14 cellular contexts compared by ENCODE assay signal in the genomic region with DNA sequence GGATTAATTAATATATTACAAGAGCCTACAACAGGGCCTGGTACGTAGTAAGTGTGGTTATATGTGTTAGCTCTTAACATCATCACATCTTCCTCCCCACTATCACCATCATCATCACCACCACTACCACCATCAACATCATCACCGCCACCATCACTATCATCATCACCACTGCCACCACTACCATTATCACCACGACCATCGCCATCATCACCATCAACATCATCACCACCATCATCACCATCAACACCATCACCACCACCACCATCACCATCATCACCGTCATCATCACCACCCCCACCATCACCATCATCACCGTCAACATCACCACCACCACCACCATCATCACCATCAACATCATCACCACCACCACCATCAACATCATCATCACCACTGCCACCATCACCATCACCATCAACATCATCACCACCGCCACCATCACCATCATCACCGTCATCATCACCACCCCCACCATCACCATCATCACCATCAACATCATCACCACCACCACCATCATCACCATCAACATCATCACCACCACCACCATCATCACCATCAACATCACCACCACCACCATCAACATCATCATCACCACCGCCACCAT.
"Had no signal": no experiment of that assay in that cellular context is flagged by ENCODE, and none has a peak within 500 bp of the region (broad histone marks: within the 10 kb centered on the region; RNA-seq: fewer than 3 reads in every experiment).

No MANE protein-coding gene starts in this region.

- H3K9me3 ChIP-seq: ovary, transverse colon had no signal

- DNase-seq: activated CD4-positive, alpha-beta T cell treated with anti-CD3 and anti-CD28 coated beads, Interleukin-2, amount 50 U/mL, for 4 hours; activated CD4-positive, CD25-positive, alpha-beta regulatory T cell; activated gamma-delta T cell; activated T-cell treated with anti-CD3 and anti-CD28 coated beads, Interleukin-2, amount 50 U/mL, for 4 hours; central memory CD4-positive, alpha-beta T cell; effector CD8-positive, alpha-beta T cell; heart right ventricle; islet precursor cell; nephron progenitor cell; ovary; transverse colon had no signal

- H3K4me3 ChIP-seq: coronary artery, heart right ventricle, ovary, transverse colon had no signal

- H3K4me3 Mint-ChIP-seq: activated T-cell treated with anti-CD3 and anti-CD28 coated beads, Interleukin-2, amount 50 U/mL, for 4 hours; memory B cell; nephron progenitor cell; T-helper 1 cell treated with Interleukin-12 subunit alpha and Interleukin-12 subunit beta and Interleukin-4 antibody, amounts not matched to agents 30 μg/mL and 1 μg/mL, for 36 hours had no signal

- H3K27me3 Mint-ChIP-seq: memory B cell had no signal

- H3K27ac ChIP-seq: ovary, transverse colon had no signal

- ATAC-seq: activated T-cell treated with anti-CD3 and anti-CD28 coated beads, Interleukin-2, amount 50 U/mL, for 4 hours had no signal

- H3K36me3 ChIP-seq: heart right ventricle, ovary, transverse colon had no signal

- H3K27ac Mint-ChIP-seq: memory B cell; T-helper 1 cell treated with Interleukin-12 subunit alpha and Interleukin-12 subunit beta and Interleukin-4 antibody, amounts not matched to agents 30 μg/mL and 1 μg/mL, for 36 hours had no signal

- H3K27me3 ChIP-seq: heart right ventricle, ovary, transverse colon had no signal
